ENCODE assay signal across 34 cellular contexts in genomic region chr12:55922126-55922525, GRCh38. TPM values are rescaled to one million over a fixed set of nuclear protein-coding genes. Genes with fewer than 3 reads are reported as not detected.
A peak's percentile ranks its signal among the peaks of the same experiment; 100 is the strongest.
DNase-seq lines count a peak whose midpoint lies in the region; ATAC-seq, FAIRE-seq and TF ChIP-seq lines count a peak whose summit lies in the region.
"Had no signal": no experiment of that assay in that cellular context is flagged by ENCODE, and none has a peak within 500 bp of the region (broad histone marks: within the 10 kb centered on the region; RNA-seq: fewer than 3 reads in every experiment).

No MANE protein-coding gene starts in this region.

- in situ Hi-C loops in HepG2 (cut with HindIII; ENCODE audit: extremely low pct_ligation_motif_present, low pct_unique_long_range_greater_than_20kb): no loop called here

- H3K36me3 ChIP-seq in HepG2 (replicated peaks in 1 of 2; ENCODE audit: control insufficient read depth in 1 of 2, insufficient read depth in 2 of 2, low read length in 2 of 2): peaks cover 0 to 14% of the 10 kb centered on the region in 2 experiments; a peak in 3 of 5 replicates
- H3K36me3 ChIP-seq in right lobe of liver: peaks cover 0 to 7% (median 0%) of the 10 kb centered on the region in 4 donors
- peaks cover 80% of the 10 kb centered on the region for H3K36me3 ChIP-seq in OCI-LY7 (ENCODE audit: insufficient read depth, low read length)
- H3K36me3 ChIP-seq in hepatocyte (replicated peaks; ENCODE audit: insufficient read depth, low read depth): no peaks in the 10 kb centered on the region

- TF ChIP-seq POLR2A in HepG2 (IDR thresholded peaks at IDR 0.05; ENCODE audit: insufficient read depth in 1 of 2, low read depth in 2 of 2, low read length in 2 of 2) (no peak), right lobe of liver (IDR thresholded peaks at IDR 0.05) (no peak)

- H3K36me3 Mint-ChIP-seq in chondrocyte (ENCODE audit: low read depth): peaks cover 4% of the 10 kb centered on the region

- no peak overlapping the region for H3K27ac ChIP-seq in HepG2 (ENCODE audit: extremely low read length, insufficient read depth, low read length)
- no peak overlapping the region for H3K27ac ChIP-seq in right lobe of liver
- no peak overlapping the region for H3K27ac ChIP-seq in OCI-LY7 (ENCODE audit: low read depth, low read length, poor library complexity, severe bottlenecking)
- H3K27ac ChIP-seq in hepatocyte: no peak overlapping the region
- H3K27ac ChIP-seq: lower lobe of right lung, stomach, thyroid gland had no signal

- WGBS in HepG2 (ENCODE audit: low lambda C conversion rate): 91% methylated on average over 3 of the region's 3 CpGs
- WGBS in right lobe of liver (ENCODE audit: insufficient coverage, low coverage, low lambda C conversion rate, missing lambda C conversion rate): 81% methylated on average over 3 of the region's 3 CpGs
- WGBS in hepatocyte (ENCODE audit: low lambda C conversion rate, missing lambda C conversion rate): 94% methylated on average over 3 of the region's 3 CpGs

- H3K79me2 ChIP-seq in HepG2 (ENCODE audit: insufficient read depth, low read length) (peaks cover 83% of the 10 kb centered on the region), OCI-LY7 (ENCODE audit: insufficient read depth, low read depth, low read length) (peaks cover 98% of the 10 kb centered on the region), hepatocyte (peaks cover 90% of the 10 kb centered on the region)

- TF ChIP-seq EP300 in HepG2 (IDR thresholded peaks at IDR 0.05; ENCODE audit: low read depth in 2 of 2, low read length in 2 of 2): no peak
- TF ChIP-seq EP300 in HepG2 (CRISPR knock-in tag; IDR thresholded peaks at IDR 0.05; ENCODE audit: borderline replicate concordance): no peak

- TF ChIP-seq CTCF in HepG2 (CRISPR knock-in tag; IDR thresholded peaks at IDR 0.05): no peak
- TF ChIP-seq CTCF in right lobe of liver (IDR thresholded peaks at IDR 0.05): no peak
- no peak for TF ChIP-seq CTCF in OCI-LY7 (conservative IDR thresholded peaks at IDR 0.05; ENCODE audit: low read length)
- TF ChIP-seq CTCF in chondrocyte (IDR thresholded peaks at IDR 0.05): no peak
- no peak for TF ChIP-seq CTCF in hepatocyte (IDR thresholded peaks at IDR 0.05; ENCODE audit: poor library complexity)

- BruUV-seq in HepG2 (replicated peaks; lab: Mats Ljungman, UMichigan) (no TSS peak), OCI-LY7 (replicated peaks; lab: Mats Ljungman, UMichigan) (no TSS peak)

- DNase-seq in HepG2 (ENCODE audit: low spot score) (no peak), right lobe of liver (no peak), OCI-LY7 (ENCODE audit: low spot score) (no peak), chondrocyte (ENCODE audit: low spot score) (no peak), GM19239 (ENCODE audit: insufficient read length, low spot score) (no peak), NCI-H2029 treated with DMSO at 0.1 percent for 48 hours (lab: John Stamatoyannopoulos, UW) (no peak), hepatocyte (ENCODE audit: low spot score) (no peak), SK-N-DZ (ENCODE audit: low spot score) (no peak)
- DNase-seq: ACHN; activated CD4-positive, alpha-beta memory T cell treated with anti-CD3 and anti-CD28 coated beads for 36 hours; amygdala; BE2C; DMS153; effector CD4-positive, alpha-beta T cell; GOT3; hypothalamus; KG1; lower lobe of right lung; naive thymus-derived CD8-positive, alpha-beta T cell; NCI-H1436; NCI-H2081 treated with DMSO at 0.1 percent for 48 hours; NCI-H226; NCI-H69; nucleus accumbens; SHP77; stimulated activated CD8-positive, alpha-beta memory T cell treated with anti-CD3 and anti-CD28 coated beads, Interleukin-4, amount 100 ng/mL, for 48 hours; stomach; thyroid gland had no signal

- no peak for TF ChIP-seq RAD21 in HepG2 (CRISPR knock-in tag; IDR thresholded peaks at IDR 0.05)

- 0 out of 2 replicates have a peak overlapping the region, but pooled peaks have one; percentile 15 for H3K4me2 ChIP-seq in HepG2 (ENCODE audit: low read depth, low read length)
- peak overlapping the region; percentile 22; the same call in 1 of the 2 replicates for H3K4me2 ChIP-seq in OCI-LY7 (ENCODE audit: low read length)
- no peak overlapping the region for H3K4me2 ChIP-seq in hepatocyte

- H4K20me1 ChIP-seq in HepG2 (ENCODE audit: insufficient read depth, low read length): peaks cover 15% of the 10 kb centered on the region
- 0 out of 2 replicates have a peak, but pooled peaks cover 8% of the 10 kb centered on the region for H4K20me1 ChIP-seq in OCI-LY7 (ENCODE audit: insufficient read depth, low read length)
- H4K20me1 ChIP-seq in hepatocyte (ENCODE audit: insufficient read depth, poor library complexity, severe bottlenecking): no peaks in the 10 kb centered on the region

- H2AFZ ChIP-seq in HepG2 (ENCODE audit: low read length): no peak overlapping the region
- H2AFZ ChIP-seq in OCI-LY7 (ENCODE audit: low read length): no peak overlapping the region
- no peak overlapping the region for H2AFZ ChIP-seq in hepatocyte

- H3K4me1 Mint-ChIP-seq in chondrocyte (ENCODE audit: low read depth): peaks cover 28% of the 10 kb centered on the region

- H3K9me2 ChIP-seq in OCI-LY7 (ENCODE audit: insufficient read depth, low read length) (no peaks in the 10 kb centered on the region), hepatocyte (replicated peaks; ENCODE audit: insufficient read depth) (no peaks in the 10 kb centered on the region)

- intact Hi-C loops in HepG2 (cut with micrococcal nuclease; ENCODE audit: unreplicated experiment) (no loop called here), right lobe of liver (cut with DNase I) (no loop called here), OCI-LY7 (cut with micrococcal nuclease; ENCODE audit: unreplicated experiment) (no loop called here)

- H3K4me3 Mint-ChIP-seq in chondrocyte (ENCODE audit: unreplicated experiment): no peak overlapping the region
- H3K4me3 Mint-ChIP-seq: activated CD4-positive, alpha-beta memory T cell treated with anti-CD3 and anti-CD28 coated beads for 36 hours; activated T-helper 1 cell treated with anti-CD3 and anti-CD28 coated beads, Interleukin-12 subunit alpha, Interleukin-12 subunit beta, Interleukin-2, Interleukin-4 antibody, amounts not matched to agents 30 ng/mL and 10 ng/mL and 1 ng/mL, durations not matched to agents 14 hours and 24 hours and 36 hours had no signal

- H3K9me3 ChIP-seq in HepG2 (ENCODE audit: low read length): no peaks in the 10 kb centered on the region
- H3K9me3 ChIP-seq in right lobe of liver: no peaks in the 10 kb centered on the region
- H3K9me3 ChIP-seq in OCI-LY7 (ENCODE audit: low read length): no peaks in the 10 kb centered on the region
- H3K9me3 ChIP-seq in hepatocyte (ENCODE audit: low read depth): no peaks in the 10 kb centered on the region
- H3K9me3 ChIP-seq: BE2C, lower lobe of right lung, stomach, thyroid gland had no signal

- peaks cover 55% of the 10 kb centered on the region for H3K4me1 ChIP-seq in HepG2 (ENCODE audit: insufficient read depth, low read length)
- peaks cover 0 to 19% (median 3%) of the 10 kb centered on the region in 4 donors for H3K4me1 ChIP-seq in right lobe of liver
- H3K4me1 ChIP-seq in OCI-LY7 (ENCODE audit: insufficient read depth, low read length, poor library complexity, severe bottlenecking): peaks cover 40% of the 10 kb centered on the region
- H3K4me1 ChIP-seq in hepatocyte (ENCODE audit: insufficient read depth): peaks cover 3% of the 10 kb centered on the region
- H3K4me1 ChIP-seq: BE2C had no signal

- no peaks in the 10 kb centered on the region for H3K27me3 Mint-ChIP-seq in chondrocyte (ENCODE audit: low read depth)
- H3K27me3 Mint-ChIP-seq: activated CD4-positive, alpha-beta memory T cell treated with anti-CD3 and anti-CD28 coated beads for 36 hours; activated naive CD4-positive, alpha-beta T cell treated with anti-CD3 and anti-CD28 coated beads, Interleukin-2, amount 50 U/mL, for 24 hours; naive thymus-derived CD8-positive, alpha-beta T cell; progenitor cell of endocrine pancreas had no signal

- CTCF ChIA-PET in HepG2 (lab: Yijun Ruan, JAX; ENCODE audit: low intra/inter-chr PET ratio, low total read pairs): no interaction called here
- CTCF ChIA-PET in OCI-LY7 (lab: Charles Lee; ENCODE audit: unreplicated experiment): no interaction called here

- H3K4me3 ChIP-seq in HepG2 (replicated peaks in 1 of 3; ENCODE audit: insufficient read depth in 1 of 3, low read depth in 2 of 3, low read length in 3 of 3): no peak overlapping the region
- H3K4me3 ChIP-seq in right lobe of liver: no peak overlapping the region
- H3K4me3 ChIP-seq in OCI-LY7 (ENCODE audit: low read depth, low read length, poor library complexity, severe bottlenecking): no peak overlapping the region
- H3K4me3 ChIP-seq in hepatocyte: no peak overlapping the region
- H3K4me3 ChIP-seq: lower lobe of right lung, stomach, thyroid gland had no signal

- H3K27me3 ChIP-seq in HepG2 (ENCODE audit: control insufficient read depth in 1 of 2, insufficient read depth in 2 of 2, low read length in 2 of 2) (no peaks in the 10 kb centered on the region; a peak in 1 of 5 replicates), right lobe of liver (no peaks in the 10 kb centered on the region), hepatocyte (no peaks in the 10 kb centered on the region)
- H3K27me3 ChIP-seq: BE2C, stomach, thyroid gland had no signal

- no peak for FAIRE-seq in HepG2 (lab: Jason Lieb, UNC)
- no peak for FAIRE-seq in GM19239 (lab: Jason Lieb, UNC)
- FAIRE-seq: bronchial epithelial cell had no signal

- H3K9ac ChIP-seq in HepG2 (ENCODE audit: insufficient read depth, low read depth, low read length): no peak overlapping the region

- ATAC-seq in HepG2 (no peak), right lobe of liver (no peak)
- ATAC-seq: lower lobe of right lung; naive thymus-derived CD8-positive, alpha-beta T cell; Panc1; sciatic nerve had no signal

- POLR2A ChIA-PET in HepG2 (lab: Yijun Ruan, JAX) (interaction anchor here (0.6 to 1.4 kb wide), 2 partner anchors 15 to 104 kb away, joined by 3 to 4 read pairs; partner anchors contain the start of genes ORMDL2 and SARNP), OCI-LY7 (lab: Charles Lee) (interaction anchor here (0.6 to 1.3 kb wide), 5 partner anchors 105 to 707 kb away, joined by 3 to 4 read pairs (median 3); partner anchors contain the start of genes ORMDL2 and SARNP)

- H3K9me3 Mint-ChIP-seq in chondrocyte (ENCODE audit: low read depth): no peaks in the 10 kb centered on the region
- H3K9me3 Mint-ChIP-seq: activated CD4-positive, alpha-beta memory T cell treated with anti-CD3 and anti-CD28 coated beads for 36 hours; activated naive CD4-positive, alpha-beta T cell treated with anti-CD3 and anti-CD28 coated beads, Interleukin-2, amount 50 U/mL, for 24 hours; activated T-helper 1 cell treated with anti-CD3 and anti-CD28 coated beads, Interleukin-12 subunit alpha, Interleukin-12 subunit beta, Interleukin-2, Interleukin-4 antibody, amounts not matched to agents 30 ng/mL and 10 ng/mL and 1 ng/mL, durations not matched to agents 14 hours and 24 hours and 36 hours; naive thymus-derived CD8-positive, alpha-beta T cell had no signal

- H3K27ac Mint-ChIP-seq in chondrocyte (ENCODE audit: unreplicated experiment): peak overlapping the region; percentile 27
- H3K27ac Mint-ChIP-seq: activated CD4-positive, alpha-beta memory T cell treated with anti-CD3 and anti-CD28 coated beads for 36 hours; activated naive CD4-positive, alpha-beta T cell treated with anti-CD3 and anti-CD28 coated beads, Interleukin-2, amount 50 U/mL, for 24 hours; activated T-helper 1 cell treated with anti-CD3 and anti-CD28 coated beads, Interleukin-12 subunit alpha, Interleukin-12 subunit beta, Interleukin-2, Interleukin-4 antibody, amounts not matched to agents 30 ng/mL and 10 ng/mL and 1 ng/mL, durations not matched to agents 14 hours and 24 hours and 36 hours; progenitor cell of endocrine pancreas had no signal

RNA-seq across cellular contexts. Expression of gene PYM1, which starts 5.6 kb away (rescaled TPM):
- total RNA-seq in HepG2 (2016; rRNA removed; fragmentation: Illumina TruSeq; extraction: Trizol): 51.8 and 57.9 TPM in 2 replicates
- total RNA-seq in HepG2 (2016; cell fraction: cytosol; rRNA removed; fragmentation: Illumina TruSeq; extraction: Trizol; ENCODE audit: low read depth): 37.7 and 39.0 TPM in 2 replicates
- 54.4 and 54.6 TPM in 2 replicates for total RNA-seq in HepG2 (2016; cell fraction: insoluble cytoplasmic fraction; rRNA removed; fragmentation: Illumina TruSeq; extraction: Trizol)
- total RNA-seq in HepG2 (2016; cell fraction: membrane; rRNA removed; fragmentation: Illumina TruSeq; extraction: Trizol): 48.6 and 50.1 TPM in 2 replicates
- 23.2 and 28.5 TPM in 2 replicates for total RNA-seq in HepG2 (2016; cell fraction: nucleus; rRNA removed; fragmentation: Illumina TruSeq; extraction: Trizol)
- polyA plus RNA-seq in HepG2 (2011; rRNA removed): 40.7 and 44.0 TPM in 2 replicates
- polyA plus RNA-seq in HepG2 (2011; cell fraction: cytosol; rRNA removed): 44.1 and 48.8 TPM in 2 replicates
- 12.7 and 14.0 TPM in 2 replicates for polyA plus RNA-seq in HepG2 (2011; cell fraction: nucleus; rRNA removed)
- polyA plus RNA-seq in HepG2 (2012): 24.5 and 31.8 TPM in 2 replicates
- polyA plus RNA-seq in HepG2 (2016; cell fraction: cytosol; fragmentation: Illumina TruSeq; extraction: Trizol; ENCODE audit: low read depth): 49.2 and 58.9 TPM in 2 replicates
- polyA plus RNA-seq in HepG2 (2016; cell fraction: insoluble cytoplasmic fraction; fragmentation: Illumina TruSeq; extraction: Trizol; ENCODE audit: low read depth): 68.4 and 73.8 TPM in 2 replicates
- 60.2 and 64.4 TPM in 2 replicates for polyA plus RNA-seq in HepG2 (2016; cell fraction: membrane; fragmentation: Illumina TruSeq; extraction: Trizol; ENCODE audit: low read depth)
- 42.0 and 47.6 TPM in 2 replicates for polyA plus RNA-seq in HepG2 (2016; cell fraction: nucleus; fragmentation: Illumina TruSeq; extraction: Trizol; ENCODE audit: insufficient read depth, low read depth)
- 21.7 and 25.5 TPM in 2 replicates for polyA minus RNA-seq in HepG2 (2011; rRNA and poly(A)+ RNA removed; ENCODE audit: low replicate concordance)
- polyA minus RNA-seq in HepG2 (2011; cell fraction: cytosol; rRNA and poly(A)+ RNA removed): 18.1 and 21.4 TPM in 2 replicates
- 22.1 and 30.7 TPM in 2 replicates for polyA minus RNA-seq in HepG2 (2011; cell fraction: nucleus; rRNA and poly(A)+ RNA removed)
- 10 to 100 TPM; 16.5 to 36.4 (median 20.9) TPM for total RNA-seq in right lobe of liver
- 88.5 and 97.2 TPM in 2 replicates for total RNA-seq in OCI-LY7 (2014; rRNA removed; shearing (Covaris generic))
- total RNA-seq in OCI-LY7 (2022): 82.7 and 88.5 TPM in 2 replicates
- 17.3 to 26.4 TPM (median 19.0 TPM) in 3 replicates for total RNA-seq in chondrocyte
- total RNA-seq in hepatocyte: 33.7 and 44.5 TPM in 2 replicates
- 39.9 and 51.1 TPM in 2 replicates for polyA plus RNA-seq in hepatocyte
- 43.3 and 45.0 TPM in 2 replicates for polyA plus RNA-seq in SK-N-DZ (2014; cell fraction: cytosol; rRNA removed)
- 18.5 and 24.1 TPM in 2 replicates for polyA plus RNA-seq in SK-N-DZ (2014; cell fraction: nucleus; rRNA removed)

RNA-seq across cellular contexts. Expression of gene DGKA, which starts 8.8 kb away (rescaled TPM):
- total RNA-seq in HepG2 (2016; rRNA removed; fragmentation: Illumina TruSeq; extraction: Trizol): 2.4 and 2.7 TPM in 2 replicates
- 1.1 and 1.9 TPM in 2 replicates for total RNA-seq in HepG2 (2016; cell fraction: cytosol; rRNA removed; fragmentation: Illumina TruSeq; extraction: Trizol; ENCODE audit: low read depth)
- 2.7 and 2.9 TPM in 2 replicates for total RNA-seq in HepG2 (2016; cell fraction: insoluble cytoplasmic fraction; rRNA removed; fragmentation: Illumina TruSeq; extraction: Trizol)
- total RNA-seq in HepG2 (2016; cell fraction: membrane; rRNA removed; fragmentation: Illumina TruSeq; extraction: Trizol): 1.3 and 2.1 TPM in 2 replicates
- 3.6 and 4.1 TPM in 2 replicates for total RNA-seq in HepG2 (2016; cell fraction: nucleus; rRNA removed; fragmentation: Illumina TruSeq; extraction: Trizol)
- polyA plus RNA-seq in HepG2 (2011; rRNA removed): 5.4 and 7.6 TPM in 2 replicates
- 4.6 and 23.7 TPM in 2 replicates for polyA plus RNA-seq in HepG2 (2011; cell fraction: cytosol; rRNA removed)
- polyA plus RNA-seq in HepG2 (2011; cell fraction: nucleus; rRNA removed): 43.0 and 71.3 TPM in 2 replicates
- 8.8 and 12.1 TPM in 2 replicates for polyA plus RNA-seq in HepG2 (2012)
- 0.36 and 0.54 TPM in 2 replicates for polyA plus RNA-seq in HepG2 (2016; cell fraction: cytosol; fragmentation: Illumina TruSeq; extraction: Trizol; ENCODE audit: low read depth)
- polyA plus RNA-seq in HepG2 (2016; cell fraction: insoluble cytoplasmic fraction; fragmentation: Illumina TruSeq; extraction: Trizol; ENCODE audit: low read depth): 3.2 and 5.2 TPM in 2 replicates
- polyA plus RNA-seq in HepG2 (2016; cell fraction: membrane; fragmentation: Illumina TruSeq; extraction: Trizol; ENCODE audit: low read depth): 0.80 and 1.6 TPM in 2 replicates
- polyA plus RNA-seq in HepG2 (2016; cell fraction: nucleus; fragmentation: Illumina TruSeq; extraction: Trizol; ENCODE audit: insufficient read depth, low read depth): 6.1 and 11.3 TPM in 2 replicates
- polyA minus RNA-seq in HepG2 (2011; rRNA and poly(A)+ RNA removed; ENCODE audit: low replicate concordance): 6.8 and 8.5 TPM in 2 replicates
- 3.0 and 5.1 TPM in 2 replicates for polyA minus RNA-seq in HepG2 (2011; cell fraction: cytosol; rRNA and poly(A)+ RNA removed)
- 14.8 and 18.0 TPM in 2 replicates for polyA minus RNA-seq in HepG2 (2011; cell fraction: nucleus; rRNA and poly(A)+ RNA removed)
- total RNA-seq in right lobe of liver: 1 to 10 TPM; 2.7 to 7.6 (median 4.9) TPM
- total RNA-seq in OCI-LY7 (2014; rRNA removed; shearing (Covaris generic)): 106 and 144 TPM in 2 replicates
- total RNA-seq in OCI-LY7 (2022): 170 and 216 TPM in 2 replicates
- total RNA-seq in chondrocyte: 65.8 to 118 TPM (median 66.4 TPM) in 3 replicates
- 25.3 and 27.0 TPM in 2 replicates for total RNA-seq in hepatocyte
- polyA plus RNA-seq in hepatocyte: 25.4 and 25.9 TPM in 2 replicates
- polyA plus RNA-seq in SK-N-DZ (2014; cell fraction: cytosol; rRNA removed): 7.2 and 8.9 TPM in 2 replicates
- 7.7 and 16.0 TPM in 2 replicates for polyA plus RNA-seq in SK-N-DZ (2014; cell fraction: nucleus; rRNA removed)

RNA-seq across cellular contexts. Expression of gene PMEL, which starts 43.7 kb away (rescaled TPM):
- 0.35 and 0.49 TPM in 2 replicates for total RNA-seq in HepG2 (2016; rRNA removed; fragmentation: Illumina TruSeq; extraction: Trizol)
- total RNA-seq in HepG2 (2016; cell fraction: cytosol; rRNA removed; fragmentation: Illumina TruSeq; extraction: Trizol; ENCODE audit: low read depth): 0.18 and 0.20 TPM in 2 replicates
- 0.59 and 0.76 TPM in 2 replicates for total RNA-seq in HepG2 (2016; cell fraction: insoluble cytoplasmic fraction; rRNA removed; fragmentation: Illumina TruSeq; extraction: Trizol)
- 0.22 and 0.55 TPM in 2 replicates for total RNA-seq in HepG2 (2016; cell fraction: membrane; rRNA removed; fragmentation: Illumina TruSeq; extraction: Trizol)
- 0.71 and 0.91 TPM in 2 replicates for total RNA-seq in HepG2 (2016; cell fraction: nucleus; rRNA removed; fragmentation: Illumina TruSeq; extraction: Trizol)
- polyA plus RNA-seq in HepG2 (2011; rRNA removed): 3.3 and 3.4 TPM in 2 replicates
- polyA plus RNA-seq in HepG2 (2011; cell fraction: cytosol; rRNA removed): 1.9 and 3.0 TPM in 2 replicates
- 4.7 and 4.8 TPM in 2 replicates for polyA plus RNA-seq in HepG2 (2011; cell fraction: nucleus; rRNA removed)
- 1.3 and 1.5 TPM in 2 replicates for polyA plus RNA-seq in HepG2 (2012)
- polyA plus RNA-seq in HepG2 (2016; cell fraction: cytosol; fragmentation: Illumina TruSeq; extraction: Trizol; ENCODE audit: low read depth): 0.27 TPM in 1 of 2 replicates, not detected in the other
- polyA plus RNA-seq in HepG2 (2016; cell fraction: insoluble cytoplasmic fraction; fragmentation: Illumina TruSeq; extraction: Trizol; ENCODE audit: low read depth): 0.81 TPM in 1 of 2 replicates, not detected in the other
- 0.14 and 0.40 TPM in 2 replicates for polyA plus RNA-seq in HepG2 (2016; cell fraction: membrane; fragmentation: Illumina TruSeq; extraction: Trizol; ENCODE audit: low read depth)
- 1.4 TPM in 2 replicates for polyA plus RNA-seq in HepG2 (2016; cell fraction: nucleus; fragmentation: Illumina TruSeq; extraction: Trizol; ENCODE audit: insufficient read depth, low read depth)
- 1.8 and 3.6 TPM in 2 replicates for polyA minus RNA-seq in HepG2 (2011; rRNA and poly(A)+ RNA removed; ENCODE audit: low replicate concordance)
- 0.62 TPM in 1 of 2 replicates, not detected in the other for polyA minus RNA-seq in HepG2 (2011; cell fraction: cytosol; rRNA and poly(A)+ RNA removed)
- polyA minus RNA-seq in HepG2 (2011; cell fraction: nucleus; rRNA and poly(A)+ RNA removed): 1.2 and 2.9 TPM in 2 replicates
- total RNA-seq in right lobe of liver: 1 to 10 TPM; 1.5 to 4.5 (median 2.7) TPM
- total RNA-seq in OCI-LY7 (2014; rRNA removed; shearing (Covaris generic)): 0.49 and 1.4 TPM in 2 replicates
- total RNA-seq in OCI-LY7 (2022): 2.4 and 3.0 TPM in 2 replicates
- total RNA-seq in chondrocyte: 0.45 to 1.1 TPM (median 0.82 TPM) in 3 replicates
- 8.6 and 15.3 TPM in 2 replicates for total RNA-seq in hepatocyte
- 27.9 and 34.2 TPM in 2 replicates for polyA plus RNA-seq in hepatocyte
- polyA plus RNA-seq in SK-N-DZ (2014; cell fraction: cytosol; rRNA removed): 71.4 and 76.3 TPM in 2 replicates
- 111 and 118 TPM in 2 replicates for polyA plus RNA-seq in SK-N-DZ (2014; cell fraction: nucleus; rRNA removed)
- total RNA-seq: activated T-helper 1 cell treated with anti-CD3 and anti-CD28 coated beads, Interleukin-12 subunit alpha, Interleukin-12 subunit beta, Interleukin-2, Interleukin-4 antibody, amounts not matched to agents 30 ng/mL and 10 ng/mL and 1 ng/mL, durations not matched to agents 14 hours and 24 hours and 36 hours; naive thymus-derived CD8-positive, alpha-beta T cell had no signal

RNA-seq across cellular contexts. Expression of gene CDK2, which starts 44.5 kb away (rescaled TPM):
- total RNA-seq in HepG2 (2016; rRNA removed; fragmentation: Illumina TruSeq; extraction: Trizol) (47.5 and 52.0 TPM in 2 replicates), right lobe of liver (10 to 100 TPM in 3 of 6 experiments, 1 to 10 TPM in 3; 8.0 to 14.9 (median 10.6) TPM), OCI-LY7 (2022) (80.9 and 81.4 TPM in 2 replicates), chondrocyte (25.5 to 41.4 TPM (median 26.1 TPM) in 3 replicates), hepatocyte (26.6 and 31.1 TPM in 2 replicates)
- total RNA-seq in HepG2 (2016; cell fraction: cytosol; rRNA removed; fragmentation: Illumina TruSeq; extraction: Trizol; ENCODE audit: low read depth): 8.1 TPM in 2 replicates
- total RNA-seq in HepG2 (2016; cell fraction: insoluble cytoplasmic fraction; rRNA removed; fragmentation: Illumina TruSeq; extraction: Trizol): 46.4 and 50.0 TPM in 2 replicates
- total RNA-seq in HepG2 (2016; cell fraction: membrane; rRNA removed; fragmentation: Illumina TruSeq; extraction: Trizol): 17.5 and 18.3 TPM in 2 replicates
- total RNA-seq in HepG2 (2016; cell fraction: nucleus; rRNA removed; fragmentation: Illumina TruSeq; extraction: Trizol): 26.0 and 34.2 TPM in 2 replicates
- polyA plus RNA-seq in HepG2 (2011; rRNA removed) (42.0 and 52.6 TPM in 2 replicates), hepatocyte (23.9 and 25.8 TPM in 2 replicates)
- 16.9 and 23.3 TPM in 2 replicates for polyA plus RNA-seq in HepG2 (2011; cell fraction: cytosol; rRNA removed)
- polyA plus RNA-seq in HepG2 (2011; cell fraction: nucleus; rRNA removed): 32.7 and 37.9 TPM in 2 replicates
- 19.5 and 20.6 TPM in 2 replicates for polyA plus RNA-seq in HepG2 (2012)
- polyA plus RNA-seq in HepG2 (2016; cell fraction: cytosol; fragmentation: Illumina TruSeq; extraction: Trizol; ENCODE audit: low read depth): 3.1 and 3.6 TPM in 2 replicates
- 60.6 and 64.8 TPM in 2 replicates for polyA plus RNA-seq in HepG2 (2016; cell fraction: insoluble cytoplasmic fraction; fragmentation: Illumina TruSeq; extraction: Trizol; ENCODE audit: low read depth)
- polyA plus RNA-seq in HepG2 (2016; cell fraction: membrane; fragmentation: Illumina TruSeq; extraction: Trizol; ENCODE audit: low read depth): 8.3 and 9.6 TPM in 2 replicates
- polyA plus RNA-seq in HepG2 (2016; cell fraction: nucleus; fragmentation: Illumina TruSeq; extraction: Trizol; ENCODE audit: insufficient read depth, low read depth): 51.4 and 59.6 TPM in 2 replicates
- polyA minus RNA-seq in HepG2 (2011; rRNA and poly(A)+ RNA removed; ENCODE audit: low replicate concordance): 50.1 and 366 TPM in 2 replicates
- polyA minus RNA-seq in HepG2 (2011; cell fraction: cytosol; rRNA and poly(A)+ RNA removed): 18.1 and 20.2 TPM in 2 replicates
- 11.6 and 12.1 TPM in 2 replicates for polyA minus RNA-seq in HepG2 (2011; cell fraction: nucleus; rRNA and poly(A)+ RNA removed)
- 57.8 and 68.1 TPM in 2 replicates for total RNA-seq in OCI-LY7 (2014; rRNA removed; shearing (Covaris generic))
- polyA plus RNA-seq in SK-N-DZ (2014; cell fraction: cytosol; rRNA removed): 80.8 and 89.1 TPM in 2 replicates
- polyA plus RNA-seq in SK-N-DZ (2014; cell fraction: nucleus; rRNA removed): 86.2 and 97.4 TPM in 2 replicates

RNA-seq across cellular contexts. Expression of gene RAB5B, which starts 51.8 kb away (rescaled TPM):
- total RNA-seq in HepG2 (2016; rRNA removed; fragmentation: Illumina TruSeq; extraction: Trizol) (26.0 and 33.1 TPM in 2 replicates), right lobe of liver (10 to 100 TPM; 36.5 to 60.7 (median 51.6) TPM), OCI-LY7 (2022) (47.2 and 50.5 TPM in 2 replicates), chondrocyte (105 TPM in 3 replicates), hepatocyte (79.1 and 93.4 TPM in 2 replicates)
- 8.6 and 11.8 TPM in 2 replicates for total RNA-seq in HepG2 (2016; cell fraction: cytosol; rRNA removed; fragmentation: Illumina TruSeq; extraction: Trizol; ENCODE audit: low read depth)
- total RNA-seq in HepG2 (2016; cell fraction: insoluble cytoplasmic fraction; rRNA removed; fragmentation: Illumina TruSeq; extraction: Trizol): 24.6 and 33.6 TPM in 2 replicates
- total RNA-seq in HepG2 (2016; cell fraction: membrane; rRNA removed; fragmentation: Illumina TruSeq; extraction: Trizol): 22.2 and 23.2 TPM in 2 replicates
- 22.8 and 23.5 TPM in 2 replicates for total RNA-seq in HepG2 (2016; cell fraction: nucleus; rRNA removed; fragmentation: Illumina TruSeq; extraction: Trizol)
- polyA plus RNA-seq in HepG2 (2011; rRNA removed) (68.3 and 70.4 TPM in 2 replicates), hepatocyte (101 and 103 TPM in 2 replicates)
- polyA plus RNA-seq in HepG2 (2011; cell fraction: cytosol; rRNA removed): 43.7 and 67.1 TPM in 2 replicates
- polyA plus RNA-seq in HepG2 (2011; cell fraction: nucleus; rRNA removed): 32.6 and 46.3 TPM in 2 replicates
- 39.1 and 42.4 TPM in 2 replicates for polyA plus RNA-seq in HepG2 (2012)
- polyA plus RNA-seq in HepG2 (2016; cell fraction: cytosol; fragmentation: Illumina TruSeq; extraction: Trizol; ENCODE audit: low read depth): 5.6 and 5.9 TPM in 2 replicates
- 45.3 and 46.9 TPM in 2 replicates for polyA plus RNA-seq in HepG2 (2016; cell fraction: insoluble cytoplasmic fraction; fragmentation: Illumina TruSeq; extraction: Trizol; ENCODE audit: low read depth)
- 22.1 and 22.3 TPM in 2 replicates for polyA plus RNA-seq in HepG2 (2016; cell fraction: membrane; fragmentation: Illumina TruSeq; extraction: Trizol; ENCODE audit: low read depth)
- polyA plus RNA-seq in HepG2 (2016; cell fraction: nucleus; fragmentation: Illumina TruSeq; extraction: Trizol; ENCODE audit: insufficient read depth, low read depth): 45.7 and 46.4 TPM in 2 replicates
- 52.5 and 108 TPM in 2 replicates for polyA minus RNA-seq in HepG2 (2011; rRNA and poly(A)+ RNA removed; ENCODE audit: low replicate concordance)
- polyA minus RNA-seq in HepG2 (2011; cell fraction: cytosol; rRNA and poly(A)+ RNA removed): 28.2 and 48.5 TPM in 2 replicates
- 32.7 and 43.8 TPM in 2 replicates for polyA minus RNA-seq in HepG2 (2011; cell fraction: nucleus; rRNA and poly(A)+ RNA removed)
- 21.6 and 21.8 TPM in 2 replicates for total RNA-seq in OCI-LY7 (2014; rRNA removed; shearing (Covaris generic))
- polyA plus RNA-seq in SK-N-DZ (2014; cell fraction: cytosol; rRNA removed): 37.1 and 42.8 TPM in 2 replicates
- 22.1 and 33.4 TPM in 2 replicates for polyA plus RNA-seq in SK-N-DZ (2014; cell fraction: nucleus; rRNA removed)
